25 cellular contexts compared by ENCODE assay signal in genomic region chrX:150329282-150329681, GRCh38.
"Had no signal": no experiment of that assay in that cellular context is flagged by ENCODE, and none has a peak within 500 bp of the region (broad histone marks: within the 10 kb centered on the region; RNA-seq: fewer than 3 reads in every experiment).

No MANE protein-coding gene starts in this region.

- DNase-seq: activated CD4-positive, alpha-beta T cell treated with anti-CD3 and anti-CD28 coated beads for 36 hours; activated CD4-positive, alpha-beta T cell treated with anti-CD3 and anti-CD28 coated beads, Interleukin-2, amount 10 ng/mL, durations not matched to agents 7 days and 5 days; activated CD4-positive, alpha-beta T cell treated with anti-CD3 and anti-CD28 coated beads, Interleukin-2, amount 50 U/mL, for 48 hours; activated CD8-positive, alpha-beta T cell treated with anti-CD3 and anti-CD28 coated beads, Interleukin-2, amount 10 ng/mL, durations not matched to agents 7 days and 5 days; activated gamma-delta T cell; activated naive CD4-positive, alpha-beta T cell treated with Interleukin-2 at 50 U/mL for 16 hours; activated naive CD8-positive, alpha-beta T cell treated with anti-CD3 and anti-CD28 coated beads, Interleukin-2, amount 10 ng/mL, durations not matched to agents 7 days and 5 days; activated T-cell treated with anti-CD3 and anti-CD28 coated beads, Interleukin-2, amount 50 U/mL, for 24 hours; amygdala; body of pancreas; NCI-H1105; NCI-H1417 treated with DMSO at 0.1 percent for 48 hours; NCI-H187 treated with DMSO at 0.1 percent for 48 hours; NCI-H2081; NCI-H345; NCI-H524 treated with DMSO at 0.1 percent for 48 hours; SHP77; SJCRH30; T1000 had no signal

- H3K27me3 Mint-ChIP-seq: activated CD4-positive, alpha-beta T cell treated with anti-CD3 and anti-CD28 coated beads, Interleukin-2, amount 10 ng/mL, durations not matched to agents 7 days and 5 days; activated naive CD4-positive, alpha-beta T cell treated with anti-CD3 and anti-CD28 coated beads, Interleukin-2, amount 50 U/mL, for 24 hours had no signal

- H3K9me3 Mint-ChIP-seq: activated CD4-positive, alpha-beta T cell treated with anti-CD3 and anti-CD28 coated beads, Interleukin-2, amount 10 ng/mL, durations not matched to agents 7 days and 5 days; activated naive CD4-positive, alpha-beta T cell treated with anti-CD3 and anti-CD28 coated beads, Interleukin-2, amount 50 U/mL, for 24 hours; activated naive CD8-positive, alpha-beta T cell treated with anti-CD3 and anti-CD28 coated beads, Interleukin-2, amount 10 ng/mL, durations not matched to agents 7 days and 5 days; activated T-cell treated with anti-CD3 and anti-CD28 coated beads, Interleukin-2, amount 50 U/mL, for 24 hours; activated T-helper 2 cell treated with anti-CD3 and anti-CD28 coated beads, Interferon-gamma antibody, Interleukin-2, Interleukin-4, amounts not matched to agents 10 μg/mL and 5 μg/mL and 100 μg/mL, durations not matched to agents 14 hours and 24 hours and 36 hours had no signal

- H3K4me1 ChIP-seq: body of pancreas, breast epithelium had no signal

- H3K4me3 ChIP-seq: body of pancreas, breast epithelium, SJCRH30, SK-N-MC had no signal

- H3K9me3 ChIP-seq: body of pancreas, breast epithelium, SJCRH30 had no signal

- H3K36me3 ChIP-seq: breast epithelium, SJCRH30 had no signal

- H3K27me3 ChIP-seq: body of pancreas, SJCRH30 had no signal

- H3K27ac ChIP-seq: body of pancreas, breast epithelium, SJCRH30, SK-N-MC had no signal

- ATAC-seq: activated CD4-positive, alpha-beta T cell treated with anti-CD3 and anti-CD28 coated beads for 36 hours; activated CD4-positive, CD25-positive, alpha-beta regulatory T cell treated with anti-CD3 and anti-CD28 coated beads, Interleukin-2, amount 50 U/mL, for 24 hours; activated CD8-positive, alpha-beta T cell treated with anti-CD3 and anti-CD28 coated beads, Interleukin-2, amount 10 ng/mL, durations not matched to agents 7 days and 5 days; body of pancreas; Panc1 had no signal

- H3K4me3 Mint-ChIP-seq: activated CD4-positive, alpha-beta T cell treated with anti-CD3 and anti-CD28 coated beads for 36 hours; activated CD4-positive, alpha-beta T cell treated with anti-CD3 and anti-CD28 coated beads, Interleukin-2, amount 10 ng/mL, durations not matched to agents 7 days and 5 days; activated CD8-positive, alpha-beta T cell treated with anti-CD3 and anti-CD28 coated beads, Interleukin-2, amount 10 ng/mL, durations not matched to agents 7 days and 5 days; activated naive CD4-positive, alpha-beta T cell treated with anti-CD3 and anti-CD28 coated beads, Interleukin-2, amount 50 U/mL, for 24 hours; activated naive CD8-positive, alpha-beta T cell treated with anti-CD3 and anti-CD28 coated beads, Interleukin-2, amount 10 ng/mL, durations not matched to agents 7 days and 5 days; activated T-cell treated with anti-CD3 and anti-CD28 coated beads, Interleukin-2, amount 50 U/mL, for 24 hours had no signal

- H3K27ac Mint-ChIP-seq: activated CD4-positive, alpha-beta T cell treated with anti-CD3 and anti-CD28 coated beads for 36 hours; activated CD4-positive, alpha-beta T cell treated with anti-CD3 and anti-CD28 coated beads, Interleukin-2, amount 10 ng/mL, durations not matched to agents 7 days and 5 days; activated CD8-positive, alpha-beta T cell treated with anti-CD3 and anti-CD28 coated beads, Interleukin-2, amount 10 ng/mL, durations not matched to agents 7 days and 5 days; activated naive CD4-positive, alpha-beta T cell treated with anti-CD3 and anti-CD28 coated beads, Interleukin-2, amount 50 U/mL, for 24 hours; activated naive CD8-positive, alpha-beta T cell treated with anti-CD3 and anti-CD28 coated beads, Interleukin-2, amount 10 ng/mL, durations not matched to agents 7 days and 5 days; activated T-cell treated with anti-CD3 and anti-CD28 coated beads, Interleukin-2, amount 50 U/mL, for 24 hours; activated T-helper 2 cell treated with anti-CD3 and anti-CD28 coated beads, Interferon-gamma antibody, Interleukin-2, Interleukin-4, amounts not matched to agents 10 μg/mL and 5 μg/mL and 100 μg/mL, durations not matched to agents 14 hours and 24 hours and 36 hours had no signal

- H3K36me3 Mint-ChIP-seq: activated naive CD4-positive, alpha-beta T cell treated with anti-CD3 and anti-CD28 coated beads, Interleukin-2, amount 50 U/mL, for 24 hours; activated naive CD8-positive, alpha-beta T cell treated with anti-CD3 and anti-CD28 coated beads, Interleukin-2, amount 10 ng/mL, durations not matched to agents 7 days and 5 days had no signal
